ENCODE assay signal across 20 cellular contexts in the genomic region with DNA sequence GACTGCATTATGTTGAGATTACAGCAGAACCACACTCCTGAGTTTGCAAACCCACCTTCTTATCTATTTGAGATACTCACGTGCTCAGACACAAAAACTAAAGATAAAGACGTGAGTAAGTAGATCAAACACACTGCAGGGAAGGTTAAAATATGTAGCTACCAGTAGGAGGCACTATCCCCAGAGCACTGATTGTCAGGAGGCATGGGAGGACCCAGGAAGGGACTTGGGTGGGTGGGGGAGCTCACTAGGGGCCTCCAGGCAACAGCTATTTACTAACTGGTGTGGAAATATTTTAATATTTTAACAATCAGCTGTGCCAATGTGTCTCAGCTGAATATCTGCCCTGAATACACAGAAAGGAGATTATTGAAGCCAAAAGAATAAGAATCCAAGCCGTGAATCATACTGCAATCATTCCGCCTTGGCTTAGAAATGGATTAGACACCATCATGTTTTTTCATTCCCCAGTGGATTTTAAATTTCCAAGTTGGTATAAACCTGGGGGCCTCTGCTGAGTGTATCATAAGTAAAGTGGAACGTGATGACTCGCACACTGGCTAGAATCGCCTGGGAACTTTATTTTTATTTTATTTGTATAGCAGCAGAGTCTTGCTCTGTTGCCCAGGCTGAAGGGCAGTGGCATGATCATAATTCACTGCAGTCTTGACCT.
DNase-seq lines count a peak whose midpoint lies in the region; ATAC-seq and TF ChIP-seq lines count a peak whose summit lies in the region.
"Had no signal": no experiment of that assay in that cellular context is flagged by ENCODE, and none has a peak within 500 bp of the region (broad histone marks: within the 10 kb centered on the region; RNA-seq: fewer than 3 reads in every experiment).

No MANE protein-coding gene starts in this region.

- no peak overlapping the region for H3K27ac Mint-ChIP-seq in activated CD4-positive, alpha-beta T cell treated with anti-CD3 and anti-CD28 coated beads, Interleukin-2, amount 10 ng/mL, durations not matched to agents 24 days and 14 days
- no peak overlapping the region for H3K27ac Mint-ChIP-seq in progenitor cell of endocrine pancreas
- H3K27ac Mint-ChIP-seq: activated naive CD4-positive, alpha-beta T cell treated with anti-CD3 and anti-CD28 coated beads, Interleukin-2, amount 10 ng/mL, durations not matched to agents 7 days and 5 days; brain; T-helper 2 cell treated with Interferon-gamma antibody and Interleukin-4, amounts not matched to agents 5 μg/mL and 100 μg/mL, for 36 hours had no signal

- TF ChIP-seq CTCF in AG04449 (IDR thresholded peaks at IDR 0.05; ENCODE audit: insufficient read depth, low read length, missing control alignments): no peak
- TF ChIP-seq CTCF in Panc1 (IDR thresholded peaks at IDR 0.05): peak; percentile 25; the same call in 1 of the 2 replicates
- TF ChIP-seq CTCF in esophagus muscularis mucosa (IDR thresholded peaks at IDR 0.05): no peak
- TF ChIP-seq CTCF in progenitor cell of endocrine pancreas (IDR thresholded peaks at IDR 0.05; ENCODE audit: unreplicated experiment): no peak

- BruUV-seq in Panc1 (replicated peaks; lab: Mats Ljungman, UMichigan): no TSS peak

- no peaks in the 10 kb centered on the region for H3K36me3 Mint-ChIP-seq in activated CD4-positive, alpha-beta T cell treated with anti-CD3 and anti-CD28 coated beads, Interleukin-2, amount 10 ng/mL, durations not matched to agents 24 days and 14 days (ENCODE audit: low read depth)
- H3K36me3 Mint-ChIP-seq in progenitor cell of endocrine pancreas (ENCODE audit: insufficient read depth): no peaks in the 10 kb centered on the region
- H3K36me3 Mint-ChIP-seq: activated naive CD4-positive, alpha-beta T cell treated with anti-CD3 and anti-CD28 coated beads, Interleukin-2, amount 10 ng/mL, durations not matched to agents 7 days and 5 days had no signal

- H3K9me3 Mint-ChIP-seq in activated CD4-positive, alpha-beta T cell treated with anti-CD3 and anti-CD28 coated beads, Interleukin-2, amount 10 ng/mL, durations not matched to agents 24 days and 14 days: peaks cover 18% of the 10 kb centered on the region
- peaks cover 12% of the 10 kb centered on the region for H3K9me3 Mint-ChIP-seq in progenitor cell of endocrine pancreas (ENCODE audit: low read depth)

- H3K4me3 ChIP-seq in AG04449 (ENCODE audit: low read depth, low read length) (no peak overlapping the region), Panc1 (ENCODE audit: low read depth in 2 of 2, low read length in 2 of 2) (no peak overlapping the region), esophagus muscularis mucosa (no peak overlapping the region)
- H3K4me3 ChIP-seq: coronary artery, left ventricle myocardium inferior, mucosa of descending colon, stomach had no signal

- no peak overlapping the region for H3K27ac ChIP-seq in Panc1 (ENCODE audit: low read length)
- no peak overlapping the region for H3K27ac ChIP-seq in esophagus muscularis mucosa (replicated peaks in 1 of 4)
- H3K27ac ChIP-seq: coronary artery, left ventricle myocardium inferior, stomach had no signal

- peak; percentile 29 for DNase-seq in AG04449 (ENCODE audit: low read depth, low spot score)
- DNase-seq in GM04504 (ENCODE audit: low read depth): peak; percentile 45
- DNase-seq in Panc1 (ENCODE audit: low read depth, low spot score): no peak
- peak; percentile 97 for DNase-seq in fibroblast of peridontal ligament (ENCODE audit: extremely low read depth)
- DNase-seq in activated CD4-positive, alpha-beta T cell treated with anti-CD3 and anti-CD28 coated beads, Interleukin-2, amount 10 ng/mL, durations not matched to agents 24 days and 14 days: no peak
- no peak for DNase-seq in NCI-H2171 treated with DMSO at 0.1 percent for 48 hours (lab: John Stamatoyannopoulos, UW)
- no peak for DNase-seq in esophagus muscularis mucosa (ENCODE audit: extremely low spot score)
- no peak for DNase-seq in progenitor cell of endocrine pancreas (ENCODE audit: low spot score, unreplicated experiment)
- DNase-seq: activated CD4-positive, alpha-beta T cell treated with anti-CD3 and anti-CD28 coated beads for 1 hour; activated naive CD4-positive, alpha-beta T cell treated with anti-CD3 and anti-CD28 coated beads, Interleukin-2, amount 10 ng/mL, durations not matched to agents 7 days and 5 days; left ventricle myocardium inferior; mucosa of descending colon; NCI-H1694; NCI-H345; stimulated activated CD4-positive, alpha-beta T cell treated with anti-CD3 and anti-CD28 coated beads, Interleukin-2, amount 100 ng/mL, for 24 hours; stomach had no signal

- H3K9me3 ChIP-seq in Panc1 (ENCODE audit: control insufficient read depth, insufficient read depth, low read depth, low read length) (peaks cover 8% of the 10 kb centered on the region; the same call in 1 of the 2 replicates), esophagus muscularis mucosa (peaks cover 0 to 24% (median 21%) of the 10 kb centered on the region in 4 donors)

- H3K4me1 ChIP-seq in Panc1 (ENCODE audit: control insufficient read depth, insufficient read depth, low read length): no peaks in the 10 kb centered on the region
- H3K4me1 ChIP-seq in esophagus muscularis mucosa: no peaks in the 10 kb centered on the region
- H3K4me1 ChIP-seq: left ventricle myocardium inferior, stomach had no signal

- intact Hi-C loops in Panc1 (cut with micrococcal nuclease; ENCODE audit: unreplicated experiment): loop anchor here (10.0 kb wide), 1 partner anchor 215 kb away; no protein-coding TSS in a partner anchor
- intact Hi-C loops in activated CD4-positive, alpha-beta T cell treated with anti-CD3 and anti-CD28 coated beads, Interleukin-2, amount 10 ng/mL, durations not matched to agents 24 days and 14 days (cut with micrococcal nuclease): loop anchor here (10.0 kb wide), 1 partner anchor 385 kb away; no protein-coding TSS in a partner anchor
- intact Hi-C loops in esophagus muscularis mucosa (cut with DNase I): no loop called here

- H3K4me1 Mint-ChIP-seq in activated CD4-positive, alpha-beta T cell treated with anti-CD3 and anti-CD28 coated beads, Interleukin-2, amount 10 ng/mL, durations not matched to agents 24 days and 14 days: no peaks in the 10 kb centered on the region
- H3K4me1 Mint-ChIP-seq in progenitor cell of endocrine pancreas (ENCODE audit: low read depth): no peaks in the 10 kb centered on the region
- H3K4me1 Mint-ChIP-seq: activated naive CD4-positive, alpha-beta T cell treated with anti-CD3 and anti-CD28 coated beads, Interleukin-2, amount 10 ng/mL, durations not matched to agents 7 days and 5 days; brain had no signal

- no peaks in the 10 kb centered on the region for H3K27me3 ChIP-seq in Panc1 (ENCODE audit: control insufficient read depth, insufficient read depth, low read length)
- peaks cover 0 to 24% (median 0%) of the 10 kb centered on the region in 4 donors for H3K27me3 ChIP-seq in esophagus muscularis mucosa

- CTCF ChIA-PET in AG04449 (lab: Yijun Ruan, JAX): interaction anchor here (0.6 to 7.3 kb wide), 8 partner anchors 9 to 353 kb away, joined by 3 to 74 read pairs (median 8); no protein-coding TSS in a partner anchor
- CTCF ChIA-PET in Panc1 (lab: Charles Lee): interaction anchor here (0.5 to 0.6 kb wide), 3 partner anchors 144 to 858 kb away, joined by 4 to 7 read pairs (median 6); no protein-coding TSS in a partner anchor

- H3K4me3 Mint-ChIP-seq in activated CD4-positive, alpha-beta T cell treated with anti-CD3 and anti-CD28 coated beads, Interleukin-2, amount 10 ng/mL, durations not matched to agents 24 days and 14 days: no peak overlapping the region
- H3K4me3 Mint-ChIP-seq in progenitor cell of endocrine pancreas (ENCODE audit: low read depth): no peak overlapping the region
- H3K4me3 Mint-ChIP-seq: activated naive CD4-positive, alpha-beta T cell treated with anti-CD3 and anti-CD28 coated beads, Interleukin-2, amount 10 ng/mL, durations not matched to agents 7 days and 5 days; brain; T-helper 2 cell treated with Interferon-gamma antibody and Interleukin-4, amounts not matched to agents 5 μg/mL and 100 μg/mL, for 36 hours had no signal

- H3K36me3 ChIP-seq in Panc1 (ENCODE audit: control insufficient read depth, insufficient read depth, low read length) (no peaks in the 10 kb centered on the region), esophagus muscularis mucosa (no peaks in the 10 kb centered on the region)
- H3K36me3 ChIP-seq: left ventricle myocardium inferior, stomach had no signal

- WGBS in esophagus muscularis mucosa: 51% methylated on average over 7 of the region's 7 CpGs

- TF ChIP-seq POLR2A in esophagus muscularis mucosa (IDR thresholded peaks at IDR 0.05; ENCODE audit: low read depth): no peak

- in situ Hi-C loops in Panc1 (cut with HindIII; ENCODE audit: low pct_unique_long_range_greater_than_20kb, low sequenced_read_pairs): no loop called here

- POLR2A ChIA-PET in AG04449 (lab: Yijun Ruan, JAX) (no interaction called here), Panc1 (lab: Charles Lee) (no interaction called here)

- H3K27me3 Mint-ChIP-seq in activated CD4-positive, alpha-beta T cell treated with anti-CD3 and anti-CD28 coated beads, Interleukin-2, amount 10 ng/mL, durations not matched to agents 24 days and 14 days: no peaks in the 10 kb centered on the region
- peaks cover 13% of the 10 kb centered on the region for H3K27me3 Mint-ChIP-seq in progenitor cell of endocrine pancreas

- ATAC-seq in Panc1: no peak
- ATAC-seq: mucosa of descending colon, sciatic nerve had no signal

- no peak for TF ChIP-seq EP300 in esophagus muscularis mucosa (IDR thresholded peaks at IDR 0.05)

Comparison
In these comparisons a context has a peak if more than half of its experiments do, and no peak if none do; other contexts are left out.
1. DNase-seq: peak in AG04449 (single experiment), GM04504 (single experiment) and fibroblast of peridontal ligament (single experiment); none in Panc1 (single experiment), activated CD4-positive, alpha-beta T cell treated with anti-CD3 and anti-CD28 coated beads, Interleukin-2, amount 10 ng/mL, durations not matched to agents 24 days and 14 days (single experiment), NCI-H2171 treated with DMSO at 0.1 percent for 48 hours (single experiment), esophagus muscularis mucosa (single experiment) and progenitor cell of endocrine pancreas (single experiment).